ENCODE assay signal across 17 cellular contexts in the genomic region with DNA sequence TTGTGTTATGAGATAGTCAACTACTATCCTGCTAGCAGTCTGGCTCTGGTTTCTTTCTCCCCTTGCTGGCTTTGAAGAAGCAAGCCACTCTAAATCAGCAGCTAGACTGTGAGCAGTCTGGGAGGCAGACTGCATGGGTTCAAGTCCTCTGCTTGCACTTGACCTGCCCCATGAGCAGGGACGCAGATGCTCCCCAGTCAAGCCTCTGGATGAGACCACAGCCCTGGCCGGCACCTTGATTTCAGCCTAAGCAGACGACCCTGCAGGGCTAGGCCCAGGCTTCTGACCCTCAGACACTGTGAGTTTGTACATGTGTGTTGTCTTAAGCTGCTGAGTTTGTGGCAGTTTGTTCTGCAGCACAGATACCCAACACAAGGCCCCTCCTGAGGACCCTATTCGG.
DNase-seq lines count a peak whose midpoint lies in the region; ATAC-seq and TF ChIP-seq lines count a peak whose summit lies in the region.
"Had no signal": no experiment of that assay in that cellular context is flagged by ENCODE, and none has a peak within 500 bp of the region (broad histone marks: within the 10 kb centered on the region; RNA-seq: fewer than 3 reads in every experiment).

No MANE protein-coding gene starts in this region.

- no peaks in the 10 kb centered on the region for H3K9me3 Mint-ChIP-seq in dendritic cell treated with granulocyte-macrophage colony-stimulating factor and Interleukin-4, amounts not matched to agents 40 ng/mL and 50 ng/mL, for 4 days
- H3K9me3 Mint-ChIP-seq in progenitor cell of endocrine pancreas (ENCODE audit: low read depth), result no peaks in the 10 kb centered on the region
- H3K9me3 Mint-ChIP-seq: HFFc6 had no signal

- H3K4me1 Mint-ChIP-seq in dendritic cell treated with granulocyte-macrophage colony-stimulating factor and Interleukin-4, amounts not matched to agents 40 ng/mL and 50 ng/mL, for 4 days (ENCODE audit: low read depth), result peaks cover 29% of the 10 kb centered on the region
- no peaks in the 10 kb centered on the region for H3K4me1 Mint-ChIP-seq in progenitor cell of endocrine pancreas (ENCODE audit: low read depth)

- TF ChIP-seq CTCF in RWPE1 (conservative IDR thresholded peaks at IDR 0.05; ENCODE audit: low read depth), result no peak
- no peak for TF ChIP-seq CTCF in RWPE2 (IDR thresholded peaks at IDR 0.05; ENCODE audit: poor library complexity, severe bottlenecking)
- no peak for TF ChIP-seq CTCF in progenitor cell of endocrine pancreas (IDR thresholded peaks at IDR 0.05; ENCODE audit: unreplicated experiment)
- TF ChIP-seq CTCF in hepatocyte (IDR thresholded peaks at IDR 0.05; ENCODE audit: poor library complexity), result no peak

- 94% methylated on average over 4 of the region's 4 CpGs for WGBS in hepatocyte (ENCODE audit: low lambda C conversion rate, missing lambda C conversion rate)

- CTCF ChIA-PET in RWPE1 (lab: Yijun Ruan, JAX), result interaction anchor here (0.7 to 2.5 kb wide), 5 partner anchors 15 to 942 kb away, joined by 3 to 44 read pairs (median 9); no protein-coding TSS in a partner anchor

- no peak overlapping the region for H3K4me2 ChIP-seq in hepatocyte
- H3K4me2 ChIP-seq: A549 had no signal

- no peak for ATAC-seq in RWPE2 (ENCODE audit: low read depth)
- ATAC-seq in HG02678 (IDR thresholded peaks at IDR 0.05; ENCODE audit: unreplicated experiment), result no peak
- ATAC-seq: A549 had no signal

- H3K27ac Mint-ChIP-seq in dendritic cell treated with granulocyte-macrophage colony-stimulating factor and Interleukin-4, amounts not matched to agents 40 ng/mL and 50 ng/mL, for 4 days, result peak overlapping the region; percentile 62
- peak overlapping the region; percentile 84 for H3K27ac Mint-ChIP-seq in progenitor cell of endocrine pancreas
- H3K27ac Mint-ChIP-seq: CD4-positive, alpha-beta memory T cell; HFFc6 had no signal

- H3K4me3 ChIP-seq in RWPE2 (ENCODE audit: severe bottlenecking) (no peak overlapping the region), hepatocyte (no peak overlapping the region)
- H3K4me3 ChIP-seq: A549 had no signal

- DNase-seq in RWPE1 (ENCODE audit: low spot score), result no peak
- DNase-seq in RWPE2 (ENCODE audit: low spot score), result peak; percentile 75
- DNase-seq in progenitor cell of endocrine pancreas (ENCODE audit: low spot score, unreplicated experiment), result no peak
- DNase-seq in hepatocyte (ENCODE audit: low spot score), result no peak
- no peak for DNase-seq in DMS153 treated with DMSO at 0.1 percent for 48 hours (lab: John Stamatoyannopoulos, UW; ENCODE audit: unreplicated experiment)
- DNase-seq: BE2C; CD4-positive, alpha-beta memory T cell; DMS153; DND-41; GDM1; HCEC 1CT; HFFc6 had no signal

- POLR2A ChIA-PET in RWPE1 (lab: Yijun Ruan, JAX; ENCODE audit: low non-redundant PET), result no interaction called here

- H2AFZ ChIP-seq in hepatocyte, result no peak overlapping the region

- no peaks in the 10 kb centered on the region for H4K20me1 ChIP-seq in hepatocyte (ENCODE audit: insufficient read depth, poor library complexity, severe bottlenecking)

- intact Hi-C loops in dendritic cell treated with granulocyte-macrophage colony-stimulating factor and Interleukin-4, amounts not matched to agents 40 ng/mL and 50 ng/mL, for 4 days (cut with micrococcal nuclease), result loop anchor here (5.0 kb wide), 1 partner anchor 943 kb away; no protein-coding TSS in a partner anchor

- H3K9me3 ChIP-seq in RWPE2 (ENCODE audit: severe bottlenecking), result no peaks in the 10 kb centered on the region
- H3K9me3 ChIP-seq in hepatocyte (ENCODE audit: low read depth), result no peaks in the 10 kb centered on the region
- H3K9me3 ChIP-seq: A549, BE2C had no signal

- H3K36me3 ChIP-seq in RWPE2 (ENCODE audit: low read depth) (peaks cover 75% of the 10 kb centered on the region), hepatocyte (replicated peaks; ENCODE audit: insufficient read depth, low read depth) (no peaks in the 10 kb centered on the region)

- no peak overlapping the region for H3K4me3 Mint-ChIP-seq in dendritic cell treated with granulocyte-macrophage colony-stimulating factor and Interleukin-4, amounts not matched to agents 40 ng/mL and 50 ng/mL, for 4 days
- H3K4me3 Mint-ChIP-seq in progenitor cell of endocrine pancreas (ENCODE audit: low read depth), result no peak overlapping the region
- H3K4me3 Mint-ChIP-seq: HFFc6 had no signal

- H3K27ac ChIP-seq in RWPE1 (peak overlapping the region; percentile 61), RWPE2 (ENCODE audit: poor library complexity, severe bottlenecking) (no peak overlapping the region), hepatocyte (no peak overlapping the region)
- H3K27ac ChIP-seq: A549, C4-2B, HL-60 had no signal

- H3K9me2 ChIP-seq in hepatocyte (replicated peaks; ENCODE audit: insufficient read depth), result no peaks in the 10 kb centered on the region

- H3K79me2 ChIP-seq in hepatocyte, result no peaks in the 10 kb centered on the region

- no peaks in the 10 kb centered on the region for H3K27me3 Mint-ChIP-seq in dendritic cell treated with granulocyte-macrophage colony-stimulating factor and Interleukin-4, amounts not matched to agents 40 ng/mL and 50 ng/mL, for 4 days
- H3K27me3 Mint-ChIP-seq in progenitor cell of endocrine pancreas, result no peaks in the 10 kb centered on the region
- H3K27me3 Mint-ChIP-seq: CD4-positive, alpha-beta memory T cell had no signal

- no peaks in the 10 kb centered on the region for H3K4me1 ChIP-seq in RWPE2 (ENCODE audit: insufficient read depth, poor library complexity, severe bottlenecking)
- no peaks in the 10 kb centered on the region for H3K4me1 ChIP-seq in hepatocyte (ENCODE audit: insufficient read depth)
- H3K4me1 ChIP-seq: A549, BE2C had no signal

- H3K36me3 Mint-ChIP-seq in dendritic cell treated with granulocyte-macrophage colony-stimulating factor and Interleukin-4, amounts not matched to agents 40 ng/mL and 50 ng/mL, for 4 days (ENCODE audit: low read depth), result peaks cover 100% of the 10 kb centered on the region
- peaks cover 6% of the 10 kb centered on the region for H3K36me3 Mint-ChIP-seq in progenitor cell of endocrine pancreas (ENCODE audit: insufficient read depth)
- H3K36me3 Mint-ChIP-seq: CD4-positive, alpha-beta memory T cell had no signal

- H3K27me3 ChIP-seq in RWPE2 (ENCODE audit: insufficient read depth, poor library complexity, severe bottlenecking), result no peaks in the 10 kb centered on the region
- no peaks in the 10 kb centered on the region for H3K27me3 ChIP-seq in hepatocyte
- H3K27me3 ChIP-seq: BE2C had no signal
